ENCODE assay signal across 16 cellular contexts in genomic region chr18:28108801-28109200, GRCh38.
A peak's percentile ranks its signal among the peaks of the same experiment; 100 is the strongest.
DNase-seq lines count a peak whose midpoint lies in the region; ATAC-seq lines count a peak whose summit lies in the region.
"Had no signal": no experiment of that assay in that cellular context is flagged by ENCODE, and none has a peak within 500 bp of the region (broad histone marks: within the 10 kb centered on the region; RNA-seq: fewer than 3 reads in every experiment).

No MANE protein-coding gene starts in this region.

- no peaks in the 10 kb centered on the region for H3K9me3 ChIP-seq in HUES48 (ENCODE audit: control insufficient read depth, insufficient read depth, low read length)

- H3K9me3 Mint-ChIP-seq in activated CD8-positive, alpha-beta memory T cell treated with anti-CD3 and anti-CD28 coated beads, Interleukin-2, amount 10 ng/mL, durations not matched to agents 7 days and 5 days (ENCODE audit: low read depth) = peaks cover 2% of the 10 kb centered on the region

- H3K4me3 ChIP-seq in HUES48 (ENCODE audit: low read depth, low read length) = no peak overlapping the region
- H3K4me3 ChIP-seq: SK-N-MC, spleen had no signal

- in situ Hi-C loops in Caki2 (cut with HindIII; ENCODE audit: low pct_unique_long_range_greater_than_20kb, low sequenced_read_pairs) (no loop called here), KBM-7 (cut with MboI; ENCODE audit: low pct_unique_long_range_greater_than_20kb, low sequenced_read_pairs) (no loop called here)

- H3K36me3 ChIP-seq in HUES48 (ENCODE audit: control insufficient read depth, insufficient read depth, low read length) = no peaks in the 10 kb centered on the region
- H3K36me3 ChIP-seq: spleen had no signal

- no peaks in the 10 kb centered on the region for H3K27me3 ChIP-seq in HUES48 (ENCODE audit: control insufficient read depth, insufficient read depth, low read length)
- H3K27me3 ChIP-seq: spleen had no signal

- H3K36me3 Mint-ChIP-seq in activated CD8-positive, alpha-beta memory T cell treated with anti-CD3 and anti-CD28 coated beads, Interleukin-2, amount 10 ng/mL, durations not matched to agents 7 days and 5 days = no peaks in the 10 kb centered on the region
- H3K36me3 Mint-ChIP-seq: CD4-positive, CD25-positive, alpha-beta regulatory T cell; naive thymus-derived CD8-positive, alpha-beta T cell had no signal

- no peaks in the 10 kb centered on the region for H3K27me3 Mint-ChIP-seq in activated CD8-positive, alpha-beta memory T cell treated with anti-CD3 and anti-CD28 coated beads, Interleukin-2, amount 10 ng/mL, durations not matched to agents 7 days and 5 days
- H3K27me3 Mint-ChIP-seq: activated T-cell treated with anti-CD3 and anti-CD28 coated beads, Interleukin-2, amount 50 U/mL, for 24 hours; CD4-positive, CD25-positive, alpha-beta regulatory T cell; naive thymus-derived CD8-positive, alpha-beta T cell had no signal

- CTCF ChIA-PET in activated CD8-positive, alpha-beta memory T cell treated with anti-CD3 and anti-CD28 coated beads, Interleukin-2, amount 10 ng/mL, durations not matched to agents 7 days and 5 days (lab: Charles Lee) = no interaction called here

- no peak overlapping the region for H3K9ac ChIP-seq in HUES48 (ENCODE audit: low read depth, low read length)

- H3K4me1 ChIP-seq in HUES48 (ENCODE audit: control insufficient read depth, insufficient read depth, low read length) = peaks cover 62% of the 10 kb centered on the region
- H3K4me1 ChIP-seq: spleen had no signal

- H3K4me3 Mint-ChIP-seq in activated CD8-positive, alpha-beta memory T cell treated with anti-CD3 and anti-CD28 coated beads, Interleukin-2, amount 10 ng/mL, durations not matched to agents 7 days and 5 days = no peak overlapping the region
- H3K4me3 Mint-ChIP-seq: activated T-cell treated with anti-CD3 and anti-CD28 coated beads, Interleukin-2, amount 50 U/mL, for 24 hours; CD4-positive, CD25-positive, alpha-beta regulatory T cell; naive thymus-derived CD8-positive, alpha-beta T cell had no signal

- no peak for ATAC-seq in activated CD8-positive, alpha-beta memory T cell treated with anti-CD3 and anti-CD28 coated beads, Interleukin-2, amount 10 ng/mL, durations not matched to agents 7 days and 5 days
- ATAC-seq: activated CD4-positive, CD25-positive, alpha-beta regulatory T cell treated with anti-CD3 and anti-CD28 coated beads, Interleukin-2, amount 50 U/mL, for 24 hours; naive thymus-derived CD8-positive, alpha-beta T cell had no signal

- no peaks in the 10 kb centered on the region for H3K4me1 Mint-ChIP-seq in activated CD8-positive, alpha-beta memory T cell treated with anti-CD3 and anti-CD28 coated beads, Interleukin-2, amount 10 ng/mL, durations not matched to agents 7 days and 5 days
- H3K4me1 Mint-ChIP-seq: CD4-positive, CD25-positive, alpha-beta regulatory T cell; naive thymus-derived CD8-positive, alpha-beta T cell had no signal

- H3K27ac ChIP-seq in HUES48 (ENCODE audit: low read depth, low read length) = peak overlapping the region; percentile 63
- H3K27ac ChIP-seq: SK-N-MC, spleen had no signal

- no peak overlapping the region for H3K27ac Mint-ChIP-seq in activated CD8-positive, alpha-beta memory T cell treated with anti-CD3 and anti-CD28 coated beads, Interleukin-2, amount 10 ng/mL, durations not matched to agents 7 days and 5 days
- H3K27ac Mint-ChIP-seq: activated T-cell treated with anti-CD3 and anti-CD28 coated beads, Interleukin-2, amount 50 U/mL, for 24 hours; CD4-positive, CD25-positive, alpha-beta regulatory T cell; naive thymus-derived CD8-positive, alpha-beta T cell had no signal

- DNase-seq in Caki2 (ENCODE audit: low read depth) = peak; percentile 39
- DNase-seq in astrocyte of the hippocampus (ENCODE audit: low read depth, low spot score) = peak; percentile 56
- peak; percentile 76 for DNase-seq in kidney tubule cell (ENCODE audit: low spot score)
- no peak for DNase-seq in KBM-7
- DNase-seq in activated CD8-positive, alpha-beta memory T cell treated with anti-CD3 and anti-CD28 coated beads, Interleukin-2, amount 10 ng/mL, durations not matched to agents 7 days and 5 days = no peak
- DNase-seq in middle frontal gyrus (ENCODE audit: extremely low spot score, low spot score) = no peak
- DNase-seq in GF-D8 (lab: John Stamatoyannopoulos, UW) = no peak
- DNase-seq: activated T-cell treated with anti-CD3 and anti-CD28 coated beads, Interleukin-2, amount 50 U/mL, for 24 hours; aorta; CD4-positive, CD25-positive, alpha-beta regulatory T cell; naive thymus-derived CD8-positive, alpha-beta T cell; NCI-H510A treated with DMSO at 0.1 percent for 48 hours; spleen had no signal

Comparison
In these comparisons a context has a peak if more than half of its experiments do, and no peak if none do; other contexts are left out.
1. DNase-seq: peak in Caki2 (single experiment), astrocyte of the hippocampus (single experiment) and kidney tubule cell (single experiment); none in KBM-7 (single experiment), activated CD8-positive, alpha-beta memory T cell treated with anti-CD3 and anti-CD28 coated beads, Interleukin-2, amount 10 ng/mL, durations not matched to agents 7 days and 5 days (single experiment), middle frontal gyrus (single experiment) and GF-D8 (single experiment).